ENCODE assay signal across 9 cellular contexts in genomic region chr2:160241251-160242137, GRCh38. TPM values are rescaled to one million over a fixed set of nuclear protein-coding genes. Genes with fewer than 3 reads are reported as not detected.
DNase-seq lines count a peak whose midpoint lies in the region; ATAC-seq, FAIRE-seq and TF ChIP-seq lines count a peak whose summit lies in the region.
"Had no signal": no experiment of that assay in that cellular context is flagged by ENCODE, and none has a peak within 500 bp of the region (broad histone marks: within the 10 kb centered on the region; RNA-seq: fewer than 3 reads in every experiment).

No MANE protein-coding gene starts in this region.

- POLR2A ChIA-PET in endothelial cell of umbilical vein (lab: Charles Lee): no interaction called here

- DNase-seq in COLO668 (lab: John Stamatoyannopoulos, UW; ENCODE audit: unreplicated experiment) (peak; percentile 50), NCI-H2196 (lab: John Stamatoyannopoulos, UW; ENCODE audit: unreplicated experiment) (peak; percentile 32), endothelial cell of umbilical vein (ENCODE audit: low read depth, low spot score) (peak; percentile 95), mucosa of gallbladder (ENCODE audit: low spot score) (peak; percentile 69)
- DNase-seq in activated naive CD4-positive, alpha-beta T cell treated with anti-CD3 and anti-CD28 coated beads, Interleukin-2, amount 50 U/mL, for 72 hours (ENCODE audit: low spot score in 2 of 2): no peak
- DNase-seq: DND-41 had no signal

- H3K4me2 ChIP-seq in endothelial cell of umbilical vein (ENCODE audit: insufficient read depth, low read length): peak overlapping the region; percentile 38

- no peaks in the 10 kb centered on the region for H3K9me1 ChIP-seq in endothelial cell of umbilical vein (replicated peaks; ENCODE audit: control insufficient read depth, extremely low read depth, insufficient read depth, low read length)

- H3K36me3 ChIP-seq in endothelial cell of umbilical vein (ENCODE audit: control insufficient read depth in 2 of 2, extremely low read depth in 1 of 2, insufficient read depth in 2 of 2, low read length in 2 of 2): no peaks in the 10 kb centered on the region

- H3K4me3 ChIP-seq in endothelial cell of umbilical vein (replicated peaks in 1 of 3; ENCODE audit: insufficient read depth in 1 of 3, low read depth in 1 of 3, low read length in 3 of 3): no peak overlapping the region

- peaks cover 33% of the 10 kb centered on the region for H3K4me1 ChIP-seq in endothelial cell of umbilical vein (ENCODE audit: control insufficient read depth, extremely low read depth, insufficient read depth, low read length)

- no peak for TF ChIP-seq CTCF in endothelial cell of umbilical vein (IDR thresholded peaks at IDR 0.05; ENCODE audit: extremely low read depth in 1 of 2, insufficient read depth in 1 of 2, low read depth in 1 of 2, low read length in 2 of 2)

- dilution Hi-C loops in endothelial cell of umbilical vein (cut with MboI; ENCODE audit: extremely low pct_ligation_motif_present, low sequenced_read_pairs): no loop called here

- TSS peak; percentile 88 for BruUV-seq in endothelial cell of umbilical vein (replicated peaks; lab: Mats Ljungman, UMichigan)

- FAIRE-seq in endothelial cell of umbilical vein (lab: Jason Lieb, UNC): peak; percentile 93

- intact Hi-C loops in endothelial cell of umbilical vein (cut with micrococcal nuclease): loop anchor here (1.0 to 10.0 kb wide), 3 partner anchors 12 to 127 kb away; no protein-coding TSS in a partner anchor

- H3K9me3 ChIP-seq in endothelial cell of umbilical vein (replicated peaks; ENCODE audit: control insufficient read depth, insufficient read depth, low read length): no peaks in the 10 kb centered on the region

- no peaks in the 10 kb centered on the region for H3K79me2 ChIP-seq in endothelial cell of umbilical vein (ENCODE audit: control insufficient read depth, insufficient read depth, low read length)

- no peak overlapping the region for H3K27ac Mint-ChIP-seq in activated naive CD4-positive, alpha-beta T cell treated with anti-CD3 and anti-CD28 coated beads, Interleukin-2, amount 50 U/mL, for 72 hours

- no peaks in the 10 kb centered on the region for H3K9me3 Mint-ChIP-seq in activated naive CD4-positive, alpha-beta T cell treated with anti-CD3 and anti-CD28 coated beads, Interleukin-2, amount 50 U/mL, for 72 hours

- H2AFZ ChIP-seq in endothelial cell of umbilical vein (ENCODE audit: low read depth, low read length): peak overlapping the region; percentile 67

- peak overlapping the region; percentile 82 for H3K27ac ChIP-seq in endothelial cell of umbilical vein (ENCODE audit: insufficient read depth, low read depth, low read length)

- no peaks in the 10 kb centered on the region for H4K20me1 ChIP-seq in endothelial cell of umbilical vein (replicated peaks; ENCODE audit: control insufficient read depth, extremely low read depth, insufficient read depth, low read length)

- H3K9ac ChIP-seq in endothelial cell of umbilical vein (replicated peaks; ENCODE audit: extremely low read depth, insufficient read depth, low read length): peak overlapping the region; percentile 6

- ATAC-seq in activated naive CD4-positive, alpha-beta T cell treated with anti-CD3 and anti-CD28 coated beads, Interleukin-2, amount 50 U/mL, for 72 hours: no peak
- ATAC-seq in HG03280 (IDR thresholded peaks at IDR 0.05; ENCODE audit: unreplicated experiment) (no peak), HG03432 (IDR thresholded peaks at IDR 0.05; ENCODE audit: unreplicated experiment) (no peak), HG03460 (IDR thresholded peaks at IDR 0.05; ENCODE audit: unreplicated experiment) (no peak)

- no peaks in the 10 kb centered on the region for H3K27me3 ChIP-seq in endothelial cell of umbilical vein (ENCODE audit: control insufficient read depth in 2 of 2, insufficient read depth in 2 of 2, low read length in 2 of 2)

- TF ChIP-seq POLR2A in endothelial cell of umbilical vein (IDR thresholded peaks at IDR 0.05; ENCODE audit: low read depth, low read length): no peak

- no peaks in the 10 kb centered on the region for H3K36me3 Mint-ChIP-seq in activated naive CD4-positive, alpha-beta T cell treated with anti-CD3 and anti-CD28 coated beads, Interleukin-2, amount 50 U/mL, for 72 hours

- CTCF ChIA-PET in endothelial cell of umbilical vein (lab: Charles Lee): interaction anchor here (0.7 to 4.1 kb wide), 11 partner anchors 10 to 131 kb away, joined by 3 to 18 read pairs (median 5); no protein-coding TSS in a partner anchor

TF ChIP-seq in endothelial cell of umbilical vein, 7 proteins besides CTCF, POLR2A, EP300 and RAD21:
- TF ChIP-seq MYC (IDR thresholded peaks at IDR 0.05; ENCODE audit: low read depth, low read length) (no peak), MAX (IDR thresholded peaks at IDR 0.05; ENCODE audit: insufficient read depth, insufficient read length) (no peak), POLR2AphosphoS5 (IDR thresholded peaks at IDR 0.05; ENCODE audit: insufficient read depth, low read depth, low read length) (peak; percentile 76), FOS (IDR thresholded peaks at IDR 0.05; ENCODE audit: borderline replicate concordance, insufficient read depth, low read length) (peak; percentile 97), GATA2 (IDR thresholded peaks at IDR 0.05; ENCODE audit: insufficient read depth, insufficient read length, low read depth, low read length) (peak; percentile 96), JUN (IDR thresholded peaks at IDR 0.05; ENCODE audit: borderline replicate concordance, insufficient read depth, insufficient read length, low read depth) (peak; percentile 86), EZH2 (IDR thresholded peaks at IDR 0.05; ENCODE audit: borderline replicate concordance, low read depth, low read length, severe bottlenecking) (no peak)

RNA-seq across cellular contexts. Expression of gene ITGB6, which starts 41.4 kb away (rescaled TPM):
- total RNA-seq in endothelial cell of umbilical vein (not detected in 2 replicates), mucosa of gallbladder (48.8 TPM)
- polyA plus RNA-seq in endothelial cell of umbilical vein: 0.03 and 0.05 TPM in 2 replicates
- 0.03 and 0.04 TPM in 2 replicates for polyA plus RNA-seq in endothelial cell of umbilical vein (2011; cell fraction: cytosol; rRNA removed)
- 0.11 and 0.13 TPM in 2 replicates for polyA plus RNA-seq in endothelial cell of umbilical vein (2011; cell fraction: nucleus; rRNA removed)
- 0.05 TPM in 2 replicates for polyA plus RNA-seq in endothelial cell of umbilical vein (2012)
- not detected in 2 replicates for polyA minus RNA-seq in endothelial cell of umbilical vein
- polyA minus RNA-seq in endothelial cell of umbilical vein (2011; cell fraction: cytosol; rRNA and poly(A)+ RNA removed): not detected
- polyA minus RNA-seq in endothelial cell of umbilical vein (2011; cell fraction: nucleus; rRNA and poly(A)+ RNA removed): 0.14 TPM in 1 of 2 replicates, not detected in the other
- total RNA-seq in activated naive CD4-positive, alpha-beta T cell treated with anti-CD3 and anti-CD28 coated beads, Interleukin-2, amount 50 U/mL, for 72 hours: not detected

Comparison
In these comparisons a context has a peak if more than half of its experiments do, and no peak if none do; other contexts are left out.
1. DNase-seq: peak in COLO668 (single experiment), NCI-H2196 (single experiment), endothelial cell of umbilical vein (single experiment) and mucosa of gallbladder (single experiment); none in activated naive CD4-positive, alpha-beta T cell treated with anti-CD3 and anti-CD28 coated beads, Interleukin-2, amount 50 U/mL, for 72 hours (0 of 2).
2. RNA of gene ITGB6, which starts 41.4 kb away (total RNA-seq): 48.8 TPM in mucosa of gallbladder (single experiment); not detected in endothelial cell of umbilical vein and not detected in activated naive CD4-positive, alpha-beta T cell treated with anti-CD3 and anti-CD28 coated beads, Interleukin-2, amount 50 U/mL, for 72 hours; every median in the first group is over 10 times any median in the second.